ENCODE assay signal across 19 cellular contexts in genomic region chr11:15848769-15849168, GRCh38.
A peak's percentile ranks its signal among the peaks of the same experiment; 100 is the strongest.
DNase-seq lines count a peak whose midpoint lies in the region; ATAC-seq, FAIRE-seq and TF ChIP-seq lines count a peak whose summit lies in the region.
"Had no signal": no experiment of that assay in that cellular context is flagged by ENCODE, and none has a peak within 500 bp of the region (broad histone marks: within the 10 kb centered on the region; RNA-seq: fewer than 3 reads in every experiment).

No MANE protein-coding gene starts in this region.

- FAIRE-seq in K562 (lab: Jason Lieb, UNC) = no peak
- no peak for FAIRE-seq in RCC 7860 (lab: Jason Lieb, UNC)
- FAIRE-seq: GM12891, HepG2, HTR-8/SVneo had no signal

- CTCF ChIA-PET in K562 (lab: Yijun Ruan, JAX; ENCODE audit: low intra/inter-chr PET ratio) = no interaction called here

- TF ChIP-seq RAD21 in K562 (CRISPR knock-in tag; conservative IDR thresholded peaks at IDR 0.05 in 1 of 2, IDR thresholded peaks at IDR 0.05 in 1 of 2) = no peak

- no peaks in the 10 kb centered on the region for H3K9me1 ChIP-seq in K562 (ENCODE audit: control insufficient read depth, insufficient read depth, low read length)

- H3K9ac ChIP-seq in K562 (ENCODE audit: insufficient read depth in 1 of 2, low read depth in 2 of 2, low read length in 2 of 2) (no peak overlapping the region), neuronal stem cell (ENCODE audit: low read depth, low read length, poor library complexity) (no peak overlapping the region)
- H3K9ac ChIP-seq: BLaER1 treated with 17β-estradiol and CSF1 and Interleukin-3, amounts not matched to agents 10 nM and 100 nM had no signal

- H3K23ac ChIP-seq in neuronal stem cell (ENCODE audit: low read depth, low read length, poor library complexity) = no peak overlapping the region

- no peaks in the 10 kb centered on the region for H4K20me1 ChIP-seq in K562 (replicated peaks; ENCODE audit: control insufficient read depth, insufficient read depth, low read length)
- H4K20me1 ChIP-seq: BLaER1 treated with 17β-estradiol and CSF1 and Interleukin-3, amounts not matched to agents 10 nM and 100 nM had no signal

- TF ChIP-seq EP300 in K562 (IDR thresholded peaks at IDR 0.05; ENCODE audit: low read length) = no peak

- peak; percentile 35 for DNase-seq in NCI-H446 treated with DMSO at 0.1 percent for 48 hours (lab: John Stamatoyannopoulos, UW)
- no peak for DNase-seq in K562 (ENCODE audit: extremely low read depth in 1 of 4, low spot score in 3 of 4)
- peak; percentile 20 for DNase-seq in kidney tubule cell (ENCODE audit: low spot score)
- DNase-seq in neuronal stem cell (ENCODE audit: low spot score) = no peak
- no peak for DNase-seq in RCC 7860 (ENCODE audit: low spot score)
- no peak for DNase-seq in amygdala (lab: John Stamatoyannopoulos, UW)
- no peak for DNase-seq in GM03348 (ENCODE audit: low spot score)
- DNase-seq: ACHN; Calu3; CD4-positive, CD25-positive, alpha-beta regulatory T cell; DMS 273 treated with DMSO at 0.1 percent for 48 hours; DMS79; H9 had no signal

- H3K4ac ChIP-seq in neuronal stem cell (ENCODE audit: low read length) = no peak overlapping the region

- H3K79me2 ChIP-seq in K562 (ENCODE audit: control insufficient read depth, insufficient read depth, low read length) = no peaks in the 10 kb centered on the region

- no peak overlapping the region for H2AK5ac ChIP-seq in neuronal stem cell (ENCODE audit: low read depth, low read length)

- no peak for TF ChIP-seq CTCF in K562 (IDR thresholded peaks at IDR 0.05 in 2 of 3, conservative IDR thresholded peaks at IDR 0.05 in 1 of 3; ENCODE audit: insufficient read depth in 2 of 3, low read depth in 1 of 3, low read length in 3 of 3)

- no peak overlapping the region for H3K14ac ChIP-seq in neuronal stem cell (ENCODE audit: low read length)

- H3K4me2 ChIP-seq in K562 (ENCODE audit: insufficient read depth, low read length) (no peak overlapping the region), neuronal stem cell (ENCODE audit: insufficient read depth, low read length, poor library complexity, severe bottlenecking) (no peak overlapping the region)
- H3K4me2 ChIP-seq: BLaER1 treated with 17β-estradiol and CSF1 and Interleukin-3, amounts not matched to agents 10 nM and 100 nM; GM23338 had no signal

- H2BK120ac ChIP-seq in neuronal stem cell (ENCODE audit: low read depth, low read length) = no peak overlapping the region

- POLR2A ChIA-PET in K562 (lab: Yijun Ruan, JAX) = no interaction called here

- TF ChIP-seq POLR2A in K562 (conservative IDR thresholded peaks at IDR 0.05) = no peak

- no peak overlapping the region for H4K8ac ChIP-seq in neuronal stem cell (ENCODE audit: low read depth, low read length)

- no peak overlapping the region for H2BK15ac ChIP-seq in neuronal stem cell (ENCODE audit: low read length)

- H3K27me3 ChIP-seq in K562 (ENCODE audit: control insufficient read depth in 2 of 2, insufficient read depth in 2 of 2, low read length in 2 of 2) (peaks cover 3 to 5% of the 10 kb centered on the region in 2 experiments; a peak in 4 of 5 replicates), neuronal stem cell (ENCODE audit: control insufficient read depth in 3 of 3, insufficient read depth in 3 of 3, low read depth in 1 of 3, low read length in 3 of 3) (peaks cover 0 to 6% (median 0%) of the 10 kb centered on the region in 3 experiments)
- H3K27me3 ChIP-seq: BLaER1 treated with 17β-estradiol and CSF1 and Interleukin-3, amounts not matched to agents 10 nM and 100 nM had no signal

- H3K9me3 ChIP-seq in K562 (replicated peaks; ENCODE audit: control insufficient read depth, insufficient read depth, low read depth, low read length) (no peaks in the 10 kb centered on the region), neuronal stem cell (replicated peaks in 1 of 2; ENCODE audit: control insufficient read depth in 2 of 2, insufficient read depth in 1 of 2, low read depth in 1 of 2, low read length in 2 of 2) (no peaks in the 10 kb centered on the region)
- H3K9me3 ChIP-seq: BLaER1 treated with 17β-estradiol and CSF1 and Interleukin-3, amounts not matched to agents 10 nM and 100 nM had no signal

- H3K4me1 ChIP-seq in K562 (replicated peaks in 1 of 2; ENCODE audit: control insufficient read depth in 2 of 2, insufficient read depth in 2 of 2, low read length in 2 of 2) (no peaks in the 10 kb centered on the region), neuronal stem cell (ENCODE audit: control insufficient read depth in 2 of 2, insufficient read depth in 1 of 2, low read depth in 1 of 2, low read length in 2 of 2) (peaks cover 23 to 27% of the 10 kb centered on the region in 2 donors)
- H3K4me1 ChIP-seq: BLaER1 treated with 17β-estradiol and CSF1 and Interleukin-3, amounts not matched to agents 10 nM and 100 nM had no signal

- no peak for ATAC-seq in K562
- no peak for ATAC-seq in GM19035 (IDR thresholded peaks at IDR 0.05; ENCODE audit: unreplicated experiment)
- ATAC-seq: GM23338 had no signal

- intact Hi-C loops in K562 (cut with micrococcal nuclease) = no loop called here

- no peak overlapping the region for H4K91ac ChIP-seq in neuronal stem cell (ENCODE audit: low read depth, low read length, poor library complexity)

- no peaks in the 10 kb centered on the region for H3K79me1 ChIP-seq in neuronal stem cell (ENCODE audit: low read depth, low read length)

- H2AFZ ChIP-seq in K562 (ENCODE audit: low read depth, low read length) (no peak overlapping the region), neuronal stem cell (ENCODE audit: low read length) (no peak overlapping the region)
- H2AFZ ChIP-seq: GM23338 had no signal

- peak overlapping the region; percentile 18 for H2BK12ac ChIP-seq in neuronal stem cell (ENCODE audit: low read length)

- H2BK5ac ChIP-seq in neuronal stem cell (ENCODE audit: low read length) = no peak overlapping the region

- no peak overlapping the region for H3K18ac ChIP-seq in neuronal stem cell (ENCODE audit: low read length)

- H3K4me3 ChIP-seq in K562 (no peak overlapping the region), neuronal stem cell (ENCODE audit: low read length in 2 of 2) (no peak overlapping the region)
- H3K4me3 ChIP-seq: BLaER1 treated with 17β-estradiol and CSF1 and Interleukin-3, amounts not matched to agents 10 nM and 100 nM; GM23338 had no signal

- BruUV-seq in K562 (replicated peaks; lab: Mats Ljungman, UMichigan) = no TSS peak

- WGBS in K562 (ENCODE audit: insufficient coverage, low coverage, missing lambda C conversion rate) = 9% methylated on average over 2 of the region's 2 CpGs
- WGBS in neuronal stem cell (ENCODE audit: extremely low coverage in 2 of 2, insufficient read length in 2 of 2, insufficient replicate concordance in 1 of 2), 2 donors = no CpG with 5 or more reads among the region's 2 CpGs

- H3K36me3 ChIP-seq in K562 (ENCODE audit: control insufficient read depth, insufficient read depth, low read length) (no peaks in the 10 kb centered on the region), neuronal stem cell (replicated peaks in 1 of 2; ENCODE audit: control insufficient read depth in 2 of 2, insufficient read depth in 2 of 2, low read length in 2 of 2) (no peaks in the 10 kb centered on the region)
- H3K36me3 ChIP-seq: BLaER1 treated with 17β-estradiol and CSF1 and Interleukin-3, amounts not matched to agents 10 nM and 100 nM had no signal

- H3K27ac ChIP-seq in K562 (ENCODE audit: extremely low read depth, low read depth, low read length) = no peak overlapping the region
- no peak overlapping the region for H3K27ac ChIP-seq in neuronal stem cell (replicated peaks; ENCODE audit: low read length)
- H3K27ac ChIP-seq: BLaER1 treated with 17β-estradiol and CSF1 and Interleukin-3, amounts not matched to agents 10 nM and 100 nM had no signal

- in situ Hi-C loops in K562 (cut with MboI) = loop anchor here (25.0 kb wide), 1 partner anchor 764 kb away; no protein-coding TSS in a partner anchor

TF ChIP-seq in K562, 482 proteins besides CTCF, POLR2A, EP300 and RAD21:
- TF ChIP-seq CEBPB (tag; IDR thresholded peaks at IDR 0.05) (no peak), KDM4B (IDR thresholded peaks at IDR 0.05; ENCODE audit: borderline replicate concordance in 2 of 2, low read depth in 1 of 2) (no peak), ZFP36 (IDR thresholded peaks at IDR 0.05; ENCODE audit: low read depth, low read length, partially characterized antibody) (peak; percentile 52), ZNF444 (CRISPR knock-in tag; IDR thresholded peaks at IDR 0.05) (no peak), NFE2L1 (tag; IDR thresholded peaks at IDR 0.05; ENCODE audit: borderline replicate concordance, low read depth) (no peak), ZFP30 (CRISPR knock-in tag; IDR thresholded peaks at IDR 0.05; ENCODE audit: borderline replicate concordance) (no peak), SRF (CRISPR knock-in tag; IDR thresholded peaks at IDR 0.05) (no peak), RBM25 (IDR thresholded peaks at IDR 0.05; ENCODE audit: low read depth, low read length, severe bottlenecking) (peak; percentile 68), ZKSCAN1 (IDR thresholded peaks at IDR 0.05; ENCODE audit: low read depth, low read length) (no peak)

Comparison
In these comparisons a context has a peak if more than half of its experiments do, and no peak if none do; other contexts are left out.
1. DNase-seq: peak in NCI-H446 treated with DMSO at 0.1 percent for 48 hours (single experiment) and kidney tubule cell (single experiment); none in K562 (0 of 4), neuronal stem cell (single experiment), RCC 7860 (single experiment), amygdala (0 of 56) and GM03348 (single experiment).